Comparison of ENCODE assay signal across 25 cellular contexts in the genomic region with DNA sequence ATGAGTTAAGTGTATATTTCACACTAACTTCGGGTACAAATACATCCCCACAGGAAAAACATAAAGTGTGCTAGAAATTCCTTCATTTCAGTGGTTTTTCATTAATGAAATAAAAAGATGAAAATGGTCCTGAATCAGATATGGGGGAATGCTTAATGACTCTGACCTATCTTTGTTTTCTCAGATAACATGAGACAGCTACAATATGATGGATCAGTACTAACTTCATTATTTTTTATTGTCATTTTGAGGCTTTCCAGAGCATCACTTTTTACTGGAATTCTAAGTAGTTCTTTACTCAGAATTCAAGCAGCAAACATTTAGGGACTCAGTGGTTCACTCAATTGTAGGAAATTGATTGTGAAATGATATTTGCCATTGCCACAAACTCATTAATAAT. TPM values are rescaled to one million over a fixed set of nuclear protein-coding genes. Genes with fewer than 3 reads are reported as not detected.
DNase-seq lines count a peak whose midpoint lies in the region; ATAC-seq and TF ChIP-seq lines count a peak whose summit lies in the region.
"Had no signal": no experiment of that assay in that cellular context is flagged by ENCODE, and none has a peak within 500 bp of the region (broad histone marks: within the 10 kb centered on the region; RNA-seq: fewer than 3 reads in every experiment).

No MANE protein-coding gene starts in this region.

- H4K20me1 ChIP-seq in SK-N-SH (ENCODE audit: insufficient read depth): no peaks in the 10 kb centered on the region
- no peaks in the 10 kb centered on the region for H4K20me1 ChIP-seq in neural cell (ENCODE audit: insufficient read depth)
- H4K20me1 ChIP-seq: BLaER1 treated with 17β-estradiol and CSF1 and Interleukin-3, amounts not matched to agents 10 nM and 100 nM had no signal

- no peak for TF ChIP-seq CTCF in 22Rv1 (IDR thresholded peaks at IDR 0.05)
- TF ChIP-seq CTCF in SK-N-SH (IDR thresholded peaks at IDR 0.05): no peak
- TF ChIP-seq CTCF in dorsolateral prefrontal cortex (IDR thresholded peaks at IDR 0.05 in 54 of 56, conservative IDR thresholded peaks at IDR 0.05 in 2 of 56; ENCODE audit: low read depth in 1 of 56, partially characterized antibody in 56 of 56): no peak
- TF ChIP-seq CTCF in neural cell (IDR thresholded peaks at IDR 0.05; ENCODE audit: poor library complexity, severe bottlenecking): no peak

- peaks cover 0 to 15% of the 10 kb centered on the region in 2 experiments; a peak in 2 of 4 replicates for H3K4me1 ChIP-seq in SK-N-SH (ENCODE audit: control insufficient read depth in 1 of 2, insufficient read depth in 2 of 2, low read depth in 1 of 2, low read length in 1 of 2)
- H3K4me1 ChIP-seq: A549, BE2C had no signal

- H2AFZ ChIP-seq in SK-N-SH (ENCODE audit: low read depth) (no peak overlapping the region), neural cell (ENCODE audit: low read depth, low read length) (no peak overlapping the region)
- H2AFZ ChIP-seq: GM23248 had no signal

- TF ChIP-seq EP300 in SK-N-SH (IDR thresholded peaks at IDR 0.05; ENCODE audit: borderline replicate concordance in 1 of 2, low read depth in 1 of 2, low read length in 1 of 2): peak in 1 of 2 experiments; percentile 85; a peak in 2 of 4 replicates
- TF ChIP-seq EP300 in neural cell (conservative IDR thresholded peaks at IDR 0.05; ENCODE audit: poor library complexity, severe bottlenecking): no peak

- H3K27me3 ChIP-seq in SK-N-SH (ENCODE audit: insufficient read depth) (no peaks in the 10 kb centered on the region), dorsolateral prefrontal cortex (peaks cover 0 to 41% (median 0%) of the 10 kb centered on the region in 45 donors), neural cell (ENCODE audit: insufficient read depth, low read depth, low read length) (no peaks in the 10 kb centered on the region)
- H3K27me3 ChIP-seq: BE2C; BLaER1 treated with 17β-estradiol and CSF1 and Interleukin-3, amounts not matched to agents 10 nM and 100 nM had no signal

- 0% methylated on average over 1 of the region's 1 CpG for WGBS in SK-N-SH (ENCODE audit: low lambda C conversion rate)

- H3K9me2 ChIP-seq in SK-N-SH: no peaks in the 10 kb centered on the region
- H3K9me2 ChIP-seq in neural cell (ENCODE audit: insufficient read depth, low read length): no peaks in the 10 kb centered on the region

- H3K27ac ChIP-seq in 22Rv1: peak overlapping the region; percentile 93; the same call in 1 of the 2 replicates
- H3K27ac ChIP-seq in SK-N-SH (ENCODE audit: low read depth in 2 of 2, low read length in 1 of 2): no peak overlapping the region
- H3K27ac ChIP-seq in dorsolateral prefrontal cortex: peak overlapping the region in 1 of 59 donors; percentile 9
- H3K27ac ChIP-seq in neural cell (ENCODE audit: low read length): no peak overlapping the region
- H3K27ac ChIP-seq: A549; BLaER1 treated with 17β-estradiol and CSF1 and Interleukin-3, amounts not matched to agents 10 nM and 100 nM; GM23248 had no signal

- no peak for ATAC-seq in GM21786 (IDR thresholded peaks at IDR 0.05; ENCODE audit: unreplicated experiment)
- no peak for ATAC-seq in GM18511 (IDR thresholded peaks at IDR 0.05; ENCODE audit: unreplicated experiment)
- ATAC-seq in HG03095 (IDR thresholded peaks at IDR 0.05; ENCODE audit: unreplicated experiment): no peak
- ATAC-seq: A549, GM12878 had no signal

- CTCF ChIA-PET in SK-N-SH (lab: Yijun Ruan, JAX): interaction anchor here (1.0 to 5.5 kb wide), 4 partner anchors 320 to 1160 kb away, joined by 4 to 62 read pairs (median 36); no protein-coding TSS in a partner anchor

- H3K79me2 ChIP-seq in SK-N-SH (ENCODE audit: insufficient read depth) (no peaks in the 10 kb centered on the region), neural cell (replicated peaks; ENCODE audit: insufficient read depth, low read length) (peaks cover 23% of the 10 kb centered on the region)

- no peak for TF ChIP-seq RAD21 in SK-N-SH (IDR thresholded peaks at IDR 0.05; ENCODE audit: low read length)
- TF ChIP-seq RAD21 in neural cell (conservative IDR thresholded peaks at IDR 0.05): no peak

- H3F3A ChIP-seq in SK-N-SH (replicated peaks; ENCODE audit: insufficient read depth) (no peaks in the 10 kb centered on the region), neural cell (ENCODE audit: insufficient read depth, low read length, poor library complexity, severe bottlenecking) (no peaks in the 10 kb centered on the region)

- H3K36me3 ChIP-seq in SK-N-SH (replicated peaks in 1 of 2; ENCODE audit: control insufficient read depth in 1 of 2, insufficient read depth in 2 of 2, low read length in 1 of 2): no peaks in the 10 kb centered on the region
- peaks cover 11% of the 10 kb centered on the region for H3K36me3 ChIP-seq in neural cell (ENCODE audit: insufficient read depth, low read length)
- H3K36me3 ChIP-seq: BE2C; BLaER1 treated with 17β-estradiol and CSF1 and Interleukin-3, amounts not matched to agents 10 nM and 100 nM had no signal

- DNase-seq in SK-N-SH (no peak), dorsolateral prefrontal cortex (no peak), NOMO-1 treated with dmso at 0.1 percent for 144 hours (lab: John Stamatoyannopoulos, UW; ENCODE audit: unreplicated experiment) (no peak)
- DNase-seq: 8988T; ACHN; AML-193; BE2C; CD4-positive, alpha-beta T cell; CD8-positive, alpha-beta memory T cell; DMS 273 treated with DMSO at 0.1 percent for 48 hours; DMS79; EL; GDM1; GM23248; H7; HCEC 1CT had no signal

- POLR2A ChIA-PET in SK-N-SH (lab: Yijun Ruan, JAX): no interaction called here

- H3K9me3 ChIP-seq in SK-N-SH (no peaks in the 10 kb centered on the region), neural cell (ENCODE audit: low read length) (no peaks in the 10 kb centered on the region)
- H3K9me3 ChIP-seq: A549; BE2C; BLaER1 treated with 17β-estradiol and CSF1 and Interleukin-3, amounts not matched to agents 10 nM and 100 nM had no signal

- H3K4me2 ChIP-seq in SK-N-SH (no peak overlapping the region), neural cell (ENCODE audit: low read length) (peak overlapping the region; percentile 42)
- H3K4me2 ChIP-seq: A549 had no signal

- H3K9ac ChIP-seq in SK-N-SH (no peak overlapping the region), neural cell (ENCODE audit: low read length) (no peak overlapping the region)
- H3K9ac ChIP-seq: BLaER1 treated with 17β-estradiol and CSF1 and Interleukin-3, amounts not matched to agents 10 nM and 100 nM; GM23248 had no signal

- intact Hi-C loops in dorsolateral prefrontal cortex (cut with DNase I): loop anchor here (5.0 to 10.0 kb wide), 7 partner anchors 290 to 1220 kb away; no protein-coding TSS in a partner anchor

- H3K4me3 ChIP-seq in SK-N-SH (ENCODE audit: low read depth in 2 of 2, low read length in 1 of 2) (no peak overlapping the region), dorsolateral prefrontal cortex (peak overlapping the region in 56 of 59 donors; percentile 9 to 68 (median 50)), neural cell (ENCODE audit: low read length) (peak overlapping the region; percentile 65)
- H3K4me3 ChIP-seq: A549; BLaER1 treated with 17β-estradiol and CSF1 and Interleukin-3, amounts not matched to agents 10 nM and 100 nM; GM12878; GM23248 had no signal

TF ChIP-seq in SK-N-SH, 30 proteins besides CTCF, POLR2A, EP300 and RAD21 (continues in another document):
- peak; percentile 81 for TF ChIP-seq RCOR1 (IDR thresholded peaks at IDR 0.05; ENCODE audit: low read length)
- TF ChIP-seq TCF12 (IDR thresholded peaks at IDR 0.05): peak; percentile 32; the same call in 1 of the 2 replicates
- TF ChIP-seq TEAD4 (IDR thresholded peaks at IDR 0.05; ENCODE audit: borderline replicate concordance, insufficient read depth): 0 out of 2 replicates have a peak, but pooled peaks have one; percentile 24
- TF ChIP-seq GATA2 (CRISPR knock-in tag; IDR thresholded peaks at IDR 0.05): peak; percentile 52; the same call in 1 of the 2 replicates
- TF ChIP-seq YY1 (IDR thresholded peaks at IDR 0.05; ENCODE audit: low read depth): no peak
- TF ChIP-seq, protein P1, sequence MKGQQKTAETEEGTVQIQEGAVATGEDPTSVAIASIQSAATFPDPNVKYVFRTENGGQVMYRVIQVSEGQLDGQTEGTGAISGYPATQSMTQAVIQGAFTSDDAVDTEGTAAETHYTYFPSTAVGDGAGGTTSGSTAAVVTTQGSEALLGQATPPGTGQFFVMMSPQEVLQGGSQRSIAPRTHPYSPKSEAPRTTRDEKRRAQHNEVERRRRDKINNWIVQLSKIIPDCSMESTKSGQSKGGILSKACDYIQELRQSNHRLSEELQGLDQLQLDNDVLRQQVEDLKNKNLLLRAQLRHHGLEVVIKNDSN (IDR thresholded peaks at IDR 0.05; ENCODE audit: borderline replicate concordance, low read depth): no peak

TF ChIP-seq in neural cell, 6 proteins besides CTCF, POLR2A, EP300 and RAD21 (continues in another document):
- TF ChIP-seq SMC3 (conservative IDR thresholded peaks at IDR 0.05; ENCODE audit: poor library complexity) (no peak), EZH2 (IDR thresholded peaks at IDR 0.05; ENCODE audit: borderline replicate concordance, insufficient read depth, low read length, poor library complexity, severe bottlenecking) (no peak), MXI1 (conservative IDR thresholded peaks at IDR 0.05; ENCODE audit: poor library complexity, severe bottlenecking) (no peak)

RNA-seq across cellular contexts. Expression of a gene that starts 2.8 kb away (rescaled TPM):
- polyA plus RNA-seq in SK-N-SH (2012; rRNA removed) (0.44 and 1.3 TPM in 2 replicates), neural cell (145 and 167 TPM in 2 replicates)
- polyA plus RNA-seq in SK-N-SH (2012; cell fraction: cytosol; rRNA removed): 2.9 and 3.9 TPM in 2 replicates
- 0.43 TPM in 2 replicates for polyA plus RNA-seq in SK-N-SH (2012; cell fraction: nucleus; rRNA removed)
- total RNA-seq in dorsolateral prefrontal cortex: 100 to 1,000 TPM in 83 of 120 experiments, 10 to 100 TPM in 37; 34.9 to 210 (median 117) TPM
- 252 and 263 TPM in 2 replicates for polyA minus RNA-seq in neural cell
- total RNA-seq: CD8-positive, alpha-beta memory T cell; GM23248 had no signal
- polyA plus RNA-seq: A549; CD14-positive monocyte; CD8-positive, alpha-beta memory T cell had no signal

Comparison
In these comparisons a context has a peak if more than half of its experiments do, and no peak if none do; other contexts are left out.
1. H3K4me3 ChIP-seq: peak in dorsolateral prefrontal cortex (56 of 59) and neural cell (single experiment); none in SK-N-SH (0 of 2).
2. RNA of a gene that starts 2.8 kb away (polyA plus RNA-seq): 145 to 167 TPM in neural cell; 0.43 to 3.9 TPM in SK-N-SH; every median in the first group is over 10 times any median in the second.